ENCODE assay signal across 15 cellular contexts in genomic region chr2:99420751-99421299, GRCh38.
DNase-seq lines count a peak whose midpoint lies in the region; ATAC-seq and TF ChIP-seq lines count a peak whose summit lies in the region.
"Had no signal": no experiment of that assay in that cellular context is flagged by ENCODE, and none has a peak within 500 bp of the region (broad histone marks: within the 10 kb centered on the region; RNA-seq: fewer than 3 reads in every experiment).

No MANE protein-coding gene starts in this region.

- H3K4me1 ChIP-seq in neuronal stem cell (ENCODE audit: control insufficient read depth in 2 of 2, insufficient read depth in 1 of 2, low read depth in 1 of 2, low read length in 2 of 2) = no peaks in the 10 kb centered on the region

- POLR2A ChIA-PET in naive thymus-derived CD8-positive, alpha-beta T cell (lab: Charles Lee) = no interaction called here

- H3K4me1 Mint-ChIP-seq in naive thymus-derived CD8-positive, alpha-beta T cell = peaks cover 0 to 2% (median under 1%) of the 10 kb centered on the region in 4 donors

- no peak overlapping the region for H4K91ac ChIP-seq in neuronal stem cell (ENCODE audit: low read depth, low read length, poor library complexity)

- in situ Hi-C loops in KBM-7 (cut with MboI; ENCODE audit: low pct_unique_long_range_greater_than_20kb, low sequenced_read_pairs) = no loop called here

- no peak overlapping the region for H3K23ac ChIP-seq in neuronal stem cell (ENCODE audit: low read depth, low read length, poor library complexity)

- no peaks in the 10 kb centered on the region for H3K9me3 Mint-ChIP-seq in naive thymus-derived CD8-positive, alpha-beta T cell
- H3K9me3 Mint-ChIP-seq: stimulated activated naive B cell treated with anti-CD40 and anti-IgM and Interleukin-4, amounts not matched to agents 10 μg/mL and 1 μg/mL and 100 μg/mL, for 72 hours had no signal

- peaks cover 16 to 98% of the 10 kb centered on the region in 2 donors for H3K36me3 ChIP-seq in neuronal stem cell (replicated peaks in 1 of 2; ENCODE audit: control insufficient read depth in 2 of 2, insufficient read depth in 2 of 2, low read length in 2 of 2)

- H3K4me3 ChIP-seq in fibroblast of mammary gland (ENCODE audit: control insufficient read depth, low read depth, low read length) (no peak overlapping the region), neuronal stem cell (ENCODE audit: low read length in 2 of 2) (no peak overlapping the region)

- peak overlapping the region in 6 of 10 donors; percentile 14 to 60 (median 38) for H3K27ac Mint-ChIP-seq in naive thymus-derived CD8-positive, alpha-beta T cell
- H3K27ac Mint-ChIP-seq: stimulated activated naive B cell treated with anti-CD40 and anti-IgM and Interleukin-4, amounts not matched to agents 10 μg/mL and 1 μg/mL and 100 μg/mL, for 72 hours had no signal

- H3K4ac ChIP-seq in neuronal stem cell (ENCODE audit: low read length) = no peak overlapping the region

- H3K79me1 ChIP-seq in neuronal stem cell (ENCODE audit: low read depth, low read length) = no peaks in the 10 kb centered on the region

- no peak overlapping the region for H4K8ac ChIP-seq in neuronal stem cell (ENCODE audit: low read depth, low read length)

- H3K14ac ChIP-seq in neuronal stem cell (ENCODE audit: low read length) = no peak overlapping the region

- H3K9me3 ChIP-seq in neuronal stem cell (replicated peaks in 1 of 2; ENCODE audit: control insufficient read depth in 2 of 2, insufficient read depth in 1 of 2, low read depth in 1 of 2, low read length in 2 of 2) = no peaks in the 10 kb centered on the region

- no CpG with 5 or more reads among the region's 5 CpGs for WGBS in neuronal stem cell (ENCODE audit: extremely low coverage in 2 of 2, insufficient read length in 2 of 2, insufficient replicate concordance in 1 of 2), 2 donors

- no peak overlapping the region for H2BK120ac ChIP-seq in neuronal stem cell (ENCODE audit: low read depth, low read length)

- no peak overlapping the region for H3K4me3 Mint-ChIP-seq in naive thymus-derived CD8-positive, alpha-beta T cell
- H3K4me3 Mint-ChIP-seq: stimulated activated naive B cell treated with anti-CD40 and anti-IgM and Interleukin-4, amounts not matched to agents 10 μg/mL and 1 μg/mL and 100 μg/mL, for 72 hours had no signal

- H2BK12ac ChIP-seq in neuronal stem cell (ENCODE audit: low read length) = no peak overlapping the region

- ATAC-seq in naive thymus-derived CD8-positive, alpha-beta T cell = no peak
- no peak for ATAC-seq in GM21447 (IDR thresholded peaks at IDR 0.05; ENCODE audit: unreplicated experiment)
- ATAC-seq: stimulated activated naive B cell treated with anti-CD40 and anti-IgM and Interleukin-4, amounts not matched to agents 10 μg/mL and 1 μg/mL and 100 μg/mL, for 72 hours had no signal

- DNase-seq in AG20443 (ENCODE audit: low spot score) = peak; percentile 30
- DNase-seq in LHCN-M2 (ENCODE audit: low read depth) = peak; percentile 81
- DNase-seq in fibroblast of mammary gland (ENCODE audit: low read depth) = peak; percentile 56
- DNase-seq in naive thymus-derived CD8-positive, alpha-beta T cell = no peak
- DNase-seq in neuronal stem cell (ENCODE audit: low spot score) = no peak
- no peak for DNase-seq in NCI-H2081 (lab: John Stamatoyannopoulos, UW)
- no peak for DNase-seq in KBM-7
- DNase-seq: activated T-cell treated with anti-CD3 and anti-CD28 coated beads, Interleukin-2, amount 50 U/mL, for 1 hour; cerebellar nuclear complex; islet precursor cell; NCI-H2029 treated with DMSO at 0.1 percent for 48 hours; stimulated activated CD4-positive, alpha-beta T cell treated with anti-CD3 and anti-CD28 coated beads, Interleukin-1b, Interleukin-23, amount 100 ng/mL, for 48 hours; stimulated activated naive B cell treated with anti-CD40 and anti-IgM and Interleukin-4, amounts not matched to agents 10 μg/mL and 1 μg/mL and 100 μg/mL, for 72 hours had no signal

- H3K27ac ChIP-seq in neuronal stem cell (replicated peaks; ENCODE audit: low read length) = no peak overlapping the region
- H3K27ac ChIP-seq: C4-2B had no signal

- no peaks in the 10 kb centered on the region for H3K27me3 Mint-ChIP-seq in naive thymus-derived CD8-positive, alpha-beta T cell
- H3K27me3 Mint-ChIP-seq: stimulated activated naive B cell treated with anti-CD40 and anti-IgM and Interleukin-4, amounts not matched to agents 10 μg/mL and 1 μg/mL and 100 μg/mL, for 72 hours had no signal

- H2AFZ ChIP-seq in neuronal stem cell (ENCODE audit: low read length) = no peak overlapping the region

- no peak overlapping the region for H3K9ac ChIP-seq in neuronal stem cell (ENCODE audit: low read depth, low read length, poor library complexity)

- no peak overlapping the region for H3K4me2 ChIP-seq in neuronal stem cell (ENCODE audit: insufficient read depth, low read length, poor library complexity, severe bottlenecking)

- H3K27me3 ChIP-seq in neuronal stem cell (ENCODE audit: control insufficient read depth in 3 of 3, insufficient read depth in 3 of 3, low read depth in 1 of 3, low read length in 3 of 3) = no peaks in the 10 kb centered on the region

- no peak overlapping the region for H3K18ac ChIP-seq in neuronal stem cell (ENCODE audit: low read length)

- H2AK5ac ChIP-seq in neuronal stem cell (ENCODE audit: low read depth, low read length) = no peak overlapping the region

- no peak for TF ChIP-seq CTCF in fibroblast of mammary gland (conservative IDR thresholded peaks at IDR 0.05; ENCODE audit: control insufficient read depth, insufficient read depth, low read depth, low read length)

- no peak overlapping the region for H2BK5ac ChIP-seq in neuronal stem cell (ENCODE audit: low read length)

- H3K36me3 Mint-ChIP-seq in naive thymus-derived CD8-positive, alpha-beta T cell = peaks cover 0 to 92% (median 27%) of the 10 kb centered on the region in 3 donors

- H2BK15ac ChIP-seq in neuronal stem cell (ENCODE audit: low read length) = no peak overlapping the region

Comparison
In these comparisons a context has a peak if more than half of its experiments do, and no peak if none do; other contexts are left out.
1. DNase-seq: peak in AG20443 (single experiment), LHCN-M2 (single experiment) and fibroblast of mammary gland (single experiment); none in naive thymus-derived CD8-positive, alpha-beta T cell (0 of 10), neuronal stem cell (single experiment), NCI-H2081 (0 of 2) and KBM-7 (single experiment).